In the genomic region with DNA sequence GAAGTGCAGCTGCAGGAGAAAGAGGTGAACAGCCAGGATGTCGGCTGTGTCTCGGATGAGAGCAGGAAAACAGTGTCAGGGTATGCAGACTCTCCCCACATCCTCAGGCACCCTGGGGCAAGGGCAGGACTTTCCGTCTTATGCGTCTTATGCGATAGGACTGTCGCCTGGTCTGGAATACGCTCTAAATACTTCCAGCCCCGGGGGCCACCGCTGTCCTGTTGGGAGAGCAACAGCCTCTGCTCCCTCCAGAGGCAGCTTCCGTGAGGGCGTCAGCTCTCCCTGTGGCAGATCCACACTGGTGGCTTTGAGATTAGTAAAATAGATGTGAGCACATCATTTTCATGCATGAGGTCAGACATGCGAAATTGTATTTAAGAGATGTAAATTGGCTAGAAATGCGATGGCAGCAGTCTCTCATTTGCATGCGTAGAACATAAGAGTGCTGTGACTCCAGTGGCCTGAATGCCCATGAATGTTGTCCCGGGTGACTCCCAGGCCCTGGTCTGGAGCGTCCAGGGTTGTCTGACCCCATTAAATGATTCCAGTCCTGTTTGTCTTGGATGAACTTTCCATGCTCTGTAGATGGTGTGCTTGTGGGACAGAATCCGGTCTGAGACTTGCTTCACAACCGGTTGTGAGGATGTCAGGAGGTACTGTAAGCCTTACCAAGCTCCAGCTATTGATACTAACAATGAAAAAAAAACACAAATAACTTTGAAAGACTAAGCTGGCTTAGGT, we compare ENCODE assay signal across 1 cellular context.
TF ChIP-seq lines count a peak whose summit lies in the region.

No MANE protein-coding gene starts in this region.

TF ChIP-seq in HepG2, 621 proteins besides CTCF, POLR2A, EP300 and RAD21 (continued from another document):
- TF ChIP-seq TIGD3 (CRISPR knock-in tag; IDR thresholded peaks at IDR 0.05; ENCODE audit: borderline replicate concordance) = no peak
- no peak for TF ChIP-seq AFF4 (CRISPR knock-in tag; IDR thresholded peaks at IDR 0.05)
- TF ChIP-seq, protein P1, sequence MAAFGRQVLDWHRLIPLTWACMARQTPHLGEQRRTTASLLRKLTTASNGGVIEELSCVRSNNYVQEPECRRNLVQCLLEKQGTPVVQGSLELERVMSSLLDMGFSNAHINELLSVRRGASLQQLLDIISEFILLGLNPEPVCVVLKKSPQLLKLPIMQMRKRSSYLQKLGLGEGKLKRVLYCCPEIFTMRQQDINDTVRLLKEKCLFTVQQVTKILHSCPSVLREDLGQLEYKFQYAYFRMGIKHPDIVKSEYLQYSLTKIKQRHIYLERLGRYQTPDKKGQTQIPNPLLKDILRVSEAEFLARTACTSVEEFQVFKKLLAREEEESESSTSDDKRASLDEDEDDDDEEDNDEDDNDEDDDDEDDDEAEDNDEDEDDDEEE (CRISPR knock-in tag; IDR thresholded peaks at IDR 0.05) = no peak
- no peak for TF ChIP-seq IKZF5 (CRISPR knock-in tag; IDR thresholded peaks at IDR 0.05)
- TF ChIP-seq ZNF549 (CRISPR knock-in tag; IDR thresholded peaks at IDR 0.05) = no peak
- no peak for TF ChIP-seq ZNF354B (CRISPR knock-in tag; IDR thresholded peaks at IDR 0.05)
- TF ChIP-seq, protein P2, sequence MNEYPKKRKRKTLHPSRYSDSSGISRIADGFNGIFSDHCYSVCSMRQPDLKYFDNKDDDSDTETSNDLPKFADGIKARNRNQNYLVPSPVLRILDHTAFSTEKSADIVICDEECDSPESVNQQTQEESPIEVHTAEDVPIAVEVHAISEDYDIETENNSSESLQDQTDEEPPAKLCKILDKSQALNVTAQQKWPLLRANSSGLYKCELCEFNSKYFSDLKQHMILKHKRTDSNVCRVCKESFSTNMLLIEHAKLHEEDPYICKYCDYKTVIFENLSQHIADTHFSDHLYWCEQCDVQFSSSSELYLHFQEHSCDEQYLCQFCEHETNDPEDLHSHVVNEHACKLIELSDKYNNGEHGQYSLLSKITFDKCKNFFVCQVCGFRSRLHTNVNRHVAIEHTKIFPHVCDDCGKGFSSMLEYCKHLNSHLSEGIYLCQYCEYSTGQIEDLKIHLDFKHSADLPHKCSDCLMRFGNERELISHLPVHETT (CRISPR knock-in tag; conservative IDR thresholded peaks at IDR 0.05) = no peak
- TF ChIP-seq, protein P3, sequence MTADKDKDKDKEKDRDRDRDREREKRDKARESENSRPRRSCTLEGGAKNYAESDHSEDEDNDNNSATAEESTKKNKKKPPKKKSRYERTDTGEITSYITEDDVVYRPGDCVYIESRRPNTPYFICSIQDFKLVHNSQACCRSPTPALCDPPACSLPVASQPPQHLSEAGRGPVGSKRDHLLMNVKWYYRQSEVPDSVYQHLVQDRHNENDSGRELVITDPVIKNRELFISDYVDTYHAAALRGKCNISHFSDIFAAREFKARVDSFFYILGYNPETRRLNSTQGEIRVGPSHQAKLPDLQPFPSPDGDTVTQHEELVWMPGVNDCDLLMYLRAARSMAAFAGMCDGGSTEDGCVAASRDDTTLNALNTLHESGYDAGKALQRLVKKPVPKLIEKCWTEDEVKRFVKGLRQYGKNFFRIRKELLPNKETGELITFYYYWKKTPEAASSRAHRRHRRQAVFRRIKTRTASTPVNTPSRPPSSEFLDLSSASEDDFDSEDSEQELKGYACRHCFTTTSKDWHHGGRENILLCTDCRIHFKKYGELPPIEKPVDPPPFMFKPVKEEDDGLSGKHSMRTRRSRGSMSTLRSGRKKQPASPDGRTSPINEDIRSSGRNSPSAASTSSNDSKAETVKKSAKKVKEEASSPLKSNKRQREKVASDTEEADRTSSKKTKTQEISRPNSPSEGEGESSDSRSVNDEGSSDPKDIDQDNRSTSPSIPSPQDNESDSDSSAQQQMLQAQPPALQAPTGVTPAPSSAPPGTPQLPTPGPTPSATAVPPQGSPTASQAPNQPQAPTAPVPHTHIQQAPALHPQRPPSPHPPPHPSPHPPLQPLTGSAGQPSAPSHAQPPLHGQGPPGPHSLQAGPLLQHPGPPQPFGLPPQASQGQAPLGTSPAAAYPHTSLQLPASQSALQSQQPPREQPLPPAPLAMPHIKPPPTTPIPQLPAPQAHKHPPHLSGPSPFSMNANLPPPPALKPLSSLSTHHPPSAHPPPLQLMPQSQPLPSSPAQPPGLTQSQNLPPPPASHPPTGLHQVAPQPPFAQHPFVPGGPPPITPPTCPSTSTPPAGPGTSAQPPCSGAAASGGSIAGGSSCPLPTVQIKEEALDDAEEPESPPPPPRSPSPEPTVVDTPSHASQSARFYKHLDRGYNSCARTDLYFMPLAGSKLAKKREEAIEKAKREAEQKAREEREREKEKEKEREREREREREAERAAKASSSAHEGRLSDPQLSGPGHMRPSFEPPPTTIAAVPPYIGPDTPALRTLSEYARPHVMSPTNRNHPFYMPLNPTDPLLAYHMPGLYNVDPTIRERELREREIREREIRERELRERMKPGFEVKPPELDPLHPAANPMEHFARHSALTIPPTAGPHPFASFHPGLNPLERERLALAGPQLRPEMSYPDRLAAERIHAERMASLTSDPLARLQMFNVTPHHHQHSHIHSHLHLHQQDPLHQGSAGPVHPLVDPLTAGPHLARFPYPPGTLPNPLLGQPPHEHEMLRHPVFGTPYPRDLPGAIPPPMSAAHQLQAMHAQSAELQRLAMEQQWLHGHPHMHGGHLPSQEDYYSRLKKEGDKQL (CRISPR knock-in tag; IDR thresholded peaks at IDR 0.05; ENCODE audit: low read depth) = no peak
TF ChIP-seq in HepG2: peak in this region for 0.
